In the genomic region with DNA sequence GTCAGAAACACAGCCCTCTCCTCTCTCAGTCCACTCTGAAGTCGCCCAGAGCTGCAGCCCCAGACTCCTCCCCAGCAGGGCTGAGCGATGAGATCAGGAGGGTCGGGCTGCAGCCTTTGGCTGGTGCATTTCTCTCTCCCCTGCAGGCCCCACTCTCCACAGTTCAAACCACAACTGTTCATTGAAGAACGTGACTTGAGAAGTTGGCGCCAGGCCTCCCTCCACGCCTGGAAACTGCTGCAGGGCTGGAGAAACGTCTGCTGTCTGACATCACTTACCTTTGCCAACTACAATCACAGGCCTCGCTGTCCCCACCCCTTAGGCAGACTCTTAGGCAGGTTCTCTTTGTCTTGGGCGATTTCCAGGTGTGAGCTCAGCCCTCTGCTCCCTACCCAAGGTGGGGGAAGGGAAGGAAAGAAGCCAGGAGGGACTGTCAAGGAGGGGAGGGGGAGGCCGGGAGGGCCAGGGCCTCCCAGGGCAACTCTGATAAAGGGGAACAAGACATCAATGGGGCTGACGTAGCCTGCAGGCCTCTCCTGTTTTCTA, we compare ENCODE assay signal across 9 cellular contexts. TPM values are rescaled to one million over a fixed set of nuclear protein-coding genes. Genes with fewer than 3 reads are reported as not detected.
DNase-seq lines count a peak whose midpoint lies in the region; ATAC-seq lines count a peak whose summit lies in the region.
"Had no signal": no experiment of that assay in that cellular context is flagged by ENCODE, and none has a peak within 500 bp of the region (broad histone marks: within the 10 kb centered on the region; RNA-seq: fewer than 3 reads in every experiment).

No MANE protein-coding gene starts in this region.

- H3K4me1 ChIP-seq in HUES6 (ENCODE audit: control insufficient read depth, insufficient read depth, low read length) (peaks cover 35% of the 10 kb centered on the region), subcutaneous abdominal adipose tissue (ENCODE audit: control insufficient read depth in 5 of 5, insufficient read depth in 5 of 5, low read length in 5 of 5) (peaks cover 0 to 57% (median 41%) of the 10 kb centered on the region in 5 donors)

- H3K36me3 ChIP-seq in HUES6 (ENCODE audit: control insufficient read depth, insufficient read depth, low read length) (peaks cover 4% of the 10 kb centered on the region; the same call in 1 of the 2 replicates), subcutaneous abdominal adipose tissue (ENCODE audit: control insufficient read depth in 5 of 5, insufficient read depth in 5 of 5, low read length in 5 of 5) (no peaks in the 10 kb centered on the region)

- H3K9me3 ChIP-seq in HUES6 (ENCODE audit: control insufficient read depth, insufficient read depth, low read depth, low read length) (peaks cover 23% of the 10 kb centered on the region), subcutaneous abdominal adipose tissue (ENCODE audit: control insufficient read depth in 5 of 5, low read length in 5 of 5) (peaks cover 0 to 12% (median 10%) of the 10 kb centered on the region in 5 donors)

- H3K27me3 ChIP-seq in HUES6 (ENCODE audit: control insufficient read depth, insufficient read depth, low read length) = no peaks in the 10 kb centered on the region
- no peaks in the 10 kb centered on the region for H3K27me3 ChIP-seq in subcutaneous abdominal adipose tissue (ENCODE audit: control insufficient read depth in 5 of 5, insufficient read depth in 4 of 5, low read length in 5 of 5)

- DNase-seq in RPMI8226 = peak; percentile 58
- peak; percentile 72 for DNase-seq in iPS-NIHi11 (ENCODE audit: low spot score)
- DNase-seq in stimulated activated CD4-positive, alpha-beta T cell treated with anti-CD3 and anti-CD28 coated beads, Interleukin-15, amount 100 ng/mL, for 24 hours = no peak
- DNase-seq in occipital lobe (lab: John Stamatoyannopoulos, UW) = no peak
- DNase-seq in SKM-1 (lab: John Stamatoyannopoulos, UW; ENCODE audit: unreplicated experiment) = no peak

- H3K4me3 ChIP-seq in HUES6 (ENCODE audit: low read depth, low read length) (0 out of 2 replicates have a peak overlapping the region, but pooled peaks have one; percentile 9), subcutaneous abdominal adipose tissue (ENCODE audit: low read depth in 1 of 5, low read length in 5 of 5) (no peak overlapping the region)

- H3K27ac ChIP-seq in HUES6 (ENCODE audit: low read depth, low read length) (peak overlapping the region; percentile 97), subcutaneous abdominal adipose tissue (ENCODE audit: low read depth, low read length) (peak overlapping the region; percentile 23)

- H3K9ac ChIP-seq in HUES6 (ENCODE audit: low read length) (peak overlapping the region; percentile 94), subcutaneous abdominal adipose tissue (ENCODE audit: low read length in 5 of 5) (no peak overlapping the region)

- no peak for ATAC-seq in GM18868 (IDR thresholded peaks at IDR 0.05; ENCODE audit: unreplicated experiment)
- ATAC-seq: SK-N-SH treated with all-trans-retinoic acid at 6 μM for 48 hours had no signal

RNA-seq across cellular contexts. Expression of gene CALML5, which starts 32.8 kb away (rescaled TPM):
- not detected for total RNA-seq in occipital lobe

RNA-seq across cellular contexts. Expression of gene NET1, which starts 54.2 kb away (rescaled TPM):
- total RNA-seq in occipital lobe = 23.6 TPM

RNA-seq across cellular contexts. Expression of gene CALML3, which starts 58.2 kb away (rescaled TPM):
- not detected for total RNA-seq in occipital lobe

Comparison
In these comparisons a context has a peak if more than half of its experiments do, and no peak if none do; other contexts are left out.
1. DNase-seq: peak in RPMI8226 (single experiment) and iPS-NIHi11 (single experiment); none in stimulated activated CD4-positive, alpha-beta T cell treated with anti-CD3 and anti-CD28 coated beads, Interleukin-15, amount 100 ng/mL, for 24 hours (single experiment), occipital lobe (single experiment) and SKM-1 (single experiment).